ENCODE assay signal across 1 cellular context in genomic region chr22:39917776-39918493, GRCh38.
TF ChIP-seq lines count a peak whose summit lies in the region.

No MANE protein-coding gene starts in this region.

TF ChIP-seq in SK-N-SH treated with all-trans-retinoic acid at 6 μM for 48 hours, 23 proteins besides CTCF, POLR2A, EP300 and RAD21 (continued from another document):
- TF ChIP-seq CREB5 (CRISPR knock-in tag; IDR thresholded peaks at IDR 0.05; ENCODE audit: low read depth) = no peak
- no peak for TF ChIP-seq GLIS3 (CRISPR knock-in tag; IDR thresholded peaks at IDR 0.05)
- no peak for TF ChIP-seq ZNF8 (CRISPR knock-in tag; IDR thresholded peaks at IDR 0.05)
- TF ChIP-seq ZFP3 (CRISPR knock-in tag; IDR thresholded peaks at IDR 0.05) = no peak
- TF ChIP-seq SNAI2 (CRISPR knock-in tag; IDR thresholded peaks at IDR 0.05) = no peak
- no peak for TF ChIP-seq ESRRG (CRISPR knock-in tag; IDR thresholded peaks at IDR 0.05)
- no peak for TF ChIP-seq ZC3H10 (CRISPR knock-in tag; IDR thresholded peaks at IDR 0.05)
TF ChIP-seq in SK-N-SH treated with all-trans-retinoic acid at 6 μM for 48 hours: peak in this region for 0.
